ENCODE assay signal across 15 cellular contexts in the genomic region with DNA sequence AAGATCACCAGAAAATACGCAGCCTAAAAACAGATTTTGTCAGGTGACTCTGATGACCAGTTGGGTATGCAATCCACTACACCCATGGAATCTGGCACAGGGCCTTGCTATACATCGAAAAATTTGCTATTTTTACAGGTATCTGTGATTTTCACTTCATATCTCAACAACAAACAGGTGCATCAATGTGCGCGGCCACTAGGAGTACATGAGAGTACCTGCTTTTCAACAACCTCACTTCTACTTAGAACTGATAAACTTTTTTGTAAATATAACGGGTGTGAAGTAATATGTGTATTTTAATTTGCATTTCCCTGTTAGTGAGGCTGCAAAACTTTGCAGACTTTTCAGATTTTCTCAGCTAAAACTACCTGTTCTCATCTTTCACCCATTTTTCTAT.
A peak's percentile ranks its signal among the peaks of the same experiment; 100 is the strongest.
DNase-seq lines count a peak whose midpoint lies in the region; ATAC-seq and TF ChIP-seq lines count a peak whose summit lies in the region.
"Had no signal": no experiment of that assay in that cellular context is flagged by ENCODE, and none has a peak within 500 bp of the region (broad histone marks: within the 10 kb centered on the region; RNA-seq: fewer than 3 reads in every experiment).

No MANE protein-coding gene starts in this region.

- H3K27ac ChIP-seq in heart left ventricle (peak overlapping the region; percentile 7 to 87 (median 76)), tibial artery (peak overlapping the region; percentile 44 to 71)

- H3K4me3 ChIP-seq in heart left ventricle (no peak overlapping the region), fibroblast of villous mesenchyme (ENCODE audit: low read depth, low read length) (no peak overlapping the region), tibial artery (no peak overlapping the region)
- H3K4me3 ChIP-seq: skin epidermis had no signal

- H3K27me3 ChIP-seq in heart left ventricle (no peaks in the 10 kb centered on the region), tibial artery (no peaks in the 10 kb centered on the region)

- ATAC-seq in heart left ventricle: no peak
- no peak for ATAC-seq in left cardiac atrium

- DNase-seq in heart left ventricle (no peak), left cardiac atrium (no peak), RPMI8226 (peak; percentile 40), fibroblast of villous mesenchyme (ENCODE audit: low read depth) (no peak), tibial artery (no peak), KG1 (lab: John Stamatoyannopoulos, UW) (no peak), NCI-H2081 (lab: John Stamatoyannopoulos, UW) (no peak)
- DNase-seq in effector CD8-positive, alpha-beta T cell (lab: John Stamatoyannopoulos, UW): no peak
- DNase-seq: activated T-cell treated with anti-CD3 and anti-CD28 coated beads for 4 hours; C1 segment of cervical spinal cord; mesendoderm; NCI-H146; stimulated activated CD8-positive, alpha-beta memory T cell treated with anti-CD3 and anti-CD28 coated beads, Interleukin-4, amount 100 ng/mL, for 48 hours; T-helper 9 cell had no signal

- peak in 3 of 12 donors; percentile 11 to 31 (median 15) for TF ChIP-seq CTCF in heart left ventricle (IDR thresholded peaks at IDR 0.05)
- TF ChIP-seq CTCF in fibroblast of villous mesenchyme (IDR thresholded peaks at IDR 0.05; ENCODE audit: insufficient read depth, low read depth, low read length): peak; percentile 22
- peak in 1 of 2 experiments; percentile 18 for TF ChIP-seq CTCF in tibial artery (IDR thresholded peaks at IDR 0.05)

- TF ChIP-seq POLR2A in heart left ventricle (IDR thresholded peaks at IDR 0.05): no peak

- H3K9me3 ChIP-seq in heart left ventricle (no peaks in the 10 kb centered on the region), tibial artery (no peaks in the 10 kb centered on the region)

- WGBS in heart left ventricle, 4 donors: 70 to 79% (median 72%) methylated on average over 5 of the region's 5 CpGs

- peaks cover 0 to 43% (median 14%) of the 10 kb centered on the region in 9 donors for H3K36me3 ChIP-seq in heart left ventricle
- peaks cover 0 to 18% (median 18%) of the 10 kb centered on the region in 3 donors for H3K36me3 ChIP-seq in tibial artery

- H3K4me1 ChIP-seq in heart left ventricle: peaks cover 15 to 84% (median 53%) of the 10 kb centered on the region in 12 donors
- H3K4me1 ChIP-seq in tibial artery: peaks cover 0 to 75% (median 48%) of the 10 kb centered on the region in 4 donors

- intact Hi-C loops in heart left ventricle (cut with DNase I) (no loop called here), left cardiac atrium (cut with DNase I) (no loop called here), tibial artery (cut with DNase I; ENCODE audit: low total_unique reads) (no loop called here)
